22 cellular contexts compared by ENCODE assay signal in the genomic region with DNA sequence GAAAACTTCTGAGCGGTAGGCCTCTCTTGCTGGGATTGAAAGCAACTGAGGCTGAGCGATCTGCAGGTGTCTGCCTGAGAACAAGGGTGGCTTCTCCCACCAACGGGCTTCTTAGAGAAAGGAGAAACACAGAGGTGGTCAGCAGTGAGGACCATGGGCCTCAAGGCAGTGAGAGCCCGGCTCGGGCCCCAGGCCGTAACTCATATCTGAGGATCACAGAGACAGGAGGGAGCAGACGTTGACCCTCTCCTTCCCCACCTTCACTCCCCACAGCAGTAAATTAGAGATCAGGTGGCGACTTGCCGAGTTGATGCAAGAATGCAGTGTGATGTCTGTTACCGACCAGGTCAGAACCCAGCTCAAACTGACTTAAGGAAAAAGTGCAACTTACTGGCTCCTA.
"Had no signal": no experiment of that assay in that cellular context is flagged by ENCODE, and none has a peak within 500 bp of the region (broad histone marks: within the 10 kb centered on the region; RNA-seq: fewer than 3 reads in every experiment).

No MANE protein-coding gene starts in this region.

- H3K27ac ChIP-seq: ascending aorta, body of pancreas had no signal

- ATAC-seq: activated naive CD4-positive, alpha-beta T cell treated with anti-CD3 and anti-CD28 coated beads, Interleukin-2, amount 50 U/mL, for 72 hours; activated naive CD8-positive, alpha-beta T cell treated with anti-CD3 and anti-CD28 coated beads, Interleukin-2, amount 50 U/mL, for 24 hours; body of pancreas; T-cell had no signal

- H3K4me1 ChIP-seq: ascending aorta, body of pancreas had no signal

- H3K27me3 ChIP-seq: ascending aorta, body of pancreas had no signal

- H3K4me3 ChIP-seq: ascending aorta, body of pancreas had no signal

- H3K36me3 ChIP-seq: ascending aorta had no signal

- H3K9me3 ChIP-seq: ascending aorta, body of pancreas had no signal

- DNase-seq: activated B cell treated with CpG ODN at 0.5 μM for 24 hours; activated CD4-positive, alpha-beta memory T cell treated with anti-CD3 and anti-CD28 coated beads for 36 hours; activated CD4-positive, alpha-beta T cell treated with anti-CD3 and anti-CD28 coated beads, Interleukin-2, amount 10 ng/mL, durations not matched to agents 7 days and 5 days; activated CD8-positive, alpha-beta memory T cell treated with anti-CD3 and anti-CD28 coated beads for 24 hours; activated naive CD4-positive, alpha-beta T cell treated with Interleukin-2 at 50 U/mL for 16 hours; activated naive CD8-positive, alpha-beta T cell treated with anti-CD3 and anti-CD28 coated beads, Interleukin-2, amount 50 U/mL, for 24 hours; activated T-cell treated with anti-CD3 and anti-CD28 coated beads for 4 hours; amniotic stem cell; body of pancreas; central memory CD4-positive, alpha-beta T cell; Kasumi-1; NCI-H1105 treated with DMSO at 0.1 percent for 48 hours; NCI-H1436 treated with DMSO at 0.1 percent for 48 hours; NCI-H187; NCI-H2081; NCI-H510A treated with DMSO at 0.1 percent for 48 hours; SIG-M5; T-cell; T-helper 2 cell; T1000 had no signal
